Comparison of ENCODE assay signal across 8 cellular contexts in genomic region chr12:98644712-98645571, GRCh38. TPM values are rescaled to one million over a fixed set of nuclear protein-coding genes. Genes with fewer than 3 reads are reported as not detected.
A peak's percentile ranks its signal among the peaks of the same experiment; 100 is the strongest.
DNase-seq lines count a peak whose midpoint lies in the region; ATAC-seq and TF ChIP-seq lines count a peak whose summit lies in the region.

TSS of gene APAF1 (plus strand) at chr12:98645290. CDS start at chr12:98648360, 3,070 bp downstream.
TSS of gene IKBIP (minus strand) at chr12:98644788. CDS start at chr12:98644701, 87 bp downstream.

- ATAC-seq in GM18909 (IDR thresholded peaks at IDR 0.05; ENCODE audit: poor library complexity, unreplicated experiment): peak; percentile 88
- ATAC-seq in HG03159 (IDR thresholded peaks at IDR 0.05; ENCODE audit: unreplicated experiment): peak; percentile 87

- peak within 1 kb of the TSS; percentile 82; the same call in 1 of the 2 replicates for H3K9ac ChIP-seq in iPS-20b (ENCODE audit: low read depth, low read length)

- peak; percentile 42 for TF ChIP-seq POLR2A in breast epithelium (IDR thresholded peaks at IDR 0.05)

- TF ChIP-seq CTCF in WERI-Rb-1 (IDR thresholded peaks at IDR 0.05; ENCODE audit: low read depth, low read length): no peak
- TF ChIP-seq CTCF in breast epithelium (IDR thresholded peaks at IDR 0.05): no peak

- intact Hi-C loops in breast epithelium (cut with DNase I; ENCODE audit: low total_unique reads): loop anchor here (5.0 kb wide), 1 partner anchor 643 kb away; no protein-coding TSS in a partner anchor

- H3K4me3 ChIP-seq in WERI-Rb-1 (ENCODE audit: low read depth, low read length): peak within 1 kb of the TSS; percentile 89
- H3K4me3 ChIP-seq in breast epithelium: peak within 1 kb of the TSS; percentile 97 to 99 (median 97)
- peak within 1 kb of the TSS; percentile 99 for H3K4me3 ChIP-seq in iPS-20b (ENCODE audit: low read length)
- peak within 1 kb of the TSS; percentile 81 to 100 (median 98) for H3K4me3 ChIP-seq in skin epidermis

- DNase-seq in AG08395 (ENCODE audit: low spot score): peak; percentile 97
- DNase-seq in NCI-H2227 (lab: John Stamatoyannopoulos, UW; ENCODE audit: unreplicated experiment): peak; percentile 99
- peak; percentile 97 for DNase-seq in WERI-Rb-1
- peak; percentile 95 to 97 for DNase-seq in breast epithelium (ENCODE audit: low spot score in 2 of 2)

- H3K9me3 ChIP-seq in WERI-Rb-1 (ENCODE audit: severe bottlenecking) (no peaks in the 10 kb centered on the region), breast epithelium (no peaks in the 10 kb centered on the region), iPS-20b (ENCODE audit: insufficient read depth, low read depth, low read length) (no peaks in the 10 kb centered on the region; the same call in 1 of the 2 replicates)

- H3K27ac ChIP-seq in WERI-Rb-1 (peak within 1 kb of the TSS; percentile 96), breast epithelium (peak within 1 kb of the TSS; percentile 88 to 91), iPS-20b (ENCODE audit: low read length) (peak within 1 kb of the TSS; percentile 55), skin epidermis (peak within 1 kb of the TSS; percentile 60 to 93 (median 87))

- H3K36me3 ChIP-seq in WERI-Rb-1 (peaks cover 30% of the 10 kb centered on the region), breast epithelium (peaks cover 3% of the 10 kb centered on the region), iPS-20b (ENCODE audit: insufficient read depth, low read depth, low read length) (peaks cover 17% of the 10 kb centered on the region)

- H3K27me3 ChIP-seq in WERI-Rb-1 (ENCODE audit: insufficient read depth, low read depth, severe bottlenecking): no peaks in the 10 kb centered on the region
- no peaks in the 10 kb centered on the region for H3K27me3 ChIP-seq in breast epithelium
- peaks cover 9% of the 10 kb centered on the region; the same call in 1 of the 2 replicates for H3K27me3 ChIP-seq in iPS-20b (ENCODE audit: insufficient read depth, low read length)

- H3K4me1 ChIP-seq in breast epithelium (no peaks in the 10 kb centered on the region), iPS-20b (ENCODE audit: insufficient read depth, low read length) (peaks cover 3% of the 10 kb centered on the region)

RNA-seq across cellular contexts. Expression of gene APAF1, which starts in this region (rescaled TPM):
- 10 to 100 TPM; 10.1 to 18.1 (median 16.4) TPM for total RNA-seq in breast epithelium

RNA-seq across cellular contexts. Expression of gene IKBIP, which starts in this region (rescaled TPM):
- total RNA-seq in breast epithelium: 10 to 100 TPM; 10.7 to 19.7 (median 12.3) TPM

Comparison
In these comparisons a context has a peak if more than half of its experiments do, and no peak if none do; other contexts are left out.
1. Peak in every context shown above with its lines: DNase-seq, ATAC-seq, H3K4me3 ChIP-seq and H3K27ac ChIP-seq.